ENCODE assay signal across 9 cellular contexts in the genomic region with DNA sequence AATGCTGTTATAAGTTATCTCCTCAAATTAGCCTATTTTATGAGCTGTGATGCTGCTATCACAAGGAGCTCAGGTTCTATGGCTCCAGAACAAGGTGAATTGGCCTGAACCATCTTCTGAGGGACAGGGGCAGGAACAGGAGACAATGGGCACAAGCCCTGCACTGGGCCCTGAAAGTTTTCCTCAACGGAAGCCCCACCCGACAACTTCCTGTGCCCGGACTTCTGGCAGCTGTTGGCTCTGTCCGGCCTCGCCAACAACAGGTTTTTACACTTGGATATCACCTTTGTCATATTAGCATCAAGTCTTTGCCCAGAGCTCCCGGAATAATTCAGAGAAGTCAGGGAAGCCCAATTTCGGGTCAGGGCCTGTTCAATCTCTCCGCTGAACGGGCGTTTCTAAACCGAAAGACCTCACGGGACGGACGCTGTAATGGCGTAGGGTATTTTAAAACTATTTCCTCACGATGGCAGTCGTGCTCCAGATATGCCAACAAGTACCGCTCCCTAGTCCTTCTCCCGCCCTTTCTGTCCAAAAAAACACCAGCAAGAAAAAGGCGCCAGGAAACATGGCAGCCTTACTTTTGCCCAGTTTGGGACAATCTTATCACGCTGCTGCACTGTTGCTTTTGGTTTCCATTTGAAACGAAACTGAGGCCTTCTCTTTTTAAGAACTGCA.
A peak's percentile ranks its signal among the peaks of the same experiment; 100 is the strongest.
DNase-seq lines count a peak whose midpoint lies in the region; ATAC-seq and TF ChIP-seq lines count a peak whose summit lies in the region.
"Had no signal": no experiment of that assay in that cellular context is flagged by ENCODE, and none has a peak within 500 bp of the region (broad histone marks: within the 10 kb centered on the region; RNA-seq: fewer than 3 reads in every experiment).

No MANE protein-coding gene starts in this region.

- H3K36me3 ChIP-seq in fibroblast of lung (ENCODE audit: control insufficient read depth, insufficient read depth, low read length) (no peaks in the 10 kb centered on the region), stomach smooth muscle (ENCODE audit: control insufficient read depth in 2 of 2, insufficient read depth in 2 of 2, low read length in 2 of 2) (no peaks in the 10 kb centered on the region)

- peaks cover 9% of the 10 kb centered on the region for H3K4me1 Mint-ChIP-seq in activated naive CD8-positive, alpha-beta T cell (ENCODE audit: low read depth)
- H3K4me1 Mint-ChIP-seq in activated naive CD8-positive, alpha-beta T cell treated with anti-CD3 and anti-CD28 coated beads, Interleukin-2, amount 50 U/mL, for 24 hours: peaks cover 22% of the 10 kb centered on the region
- H3K4me1 Mint-ChIP-seq: neural crest cell had no signal

- H3K9me3 Mint-ChIP-seq in activated naive CD8-positive, alpha-beta T cell (ENCODE audit: low read depth): no peaks in the 10 kb centered on the region
- H3K9me3 Mint-ChIP-seq in activated naive CD8-positive, alpha-beta T cell treated with anti-CD3 and anti-CD28 coated beads, Interleukin-2, amount 50 U/mL, for 24 hours: no peaks in the 10 kb centered on the region

- TF ChIP-seq CTCF in fibroblast of lung (conservative IDR thresholded peaks at IDR 0.05 in 1 of 2, IDR thresholded peaks at IDR 0.05 in 1 of 2; ENCODE audit: low read depth in 1 of 2, low read length in 2 of 2): no peak

- H3K4me2 ChIP-seq in fibroblast of lung (ENCODE audit: extremely low read depth, insufficient read depth, low read length): peak overlapping the region; percentile 78

- peak overlapping the region; percentile 28 for H3K27ac Mint-ChIP-seq in activated naive CD8-positive, alpha-beta T cell
- no peak overlapping the region for H3K27ac Mint-ChIP-seq in activated naive CD8-positive, alpha-beta T cell treated with anti-CD3 and anti-CD28 coated beads, Interleukin-2, amount 50 U/mL, for 24 hours

- ATAC-seq in activated naive CD8-positive, alpha-beta T cell treated with anti-CD3 and anti-CD28 coated beads, Interleukin-2, amount 50 U/mL, for 24 hours: no peak
- ATAC-seq in GM21367 (IDR thresholded peaks at IDR 0.05; ENCODE audit: unreplicated experiment): no peak

- no peaks in the 10 kb centered on the region for H3K27me3 Mint-ChIP-seq in activated naive CD8-positive, alpha-beta T cell
- no peaks in the 10 kb centered on the region for H3K27me3 Mint-ChIP-seq in activated naive CD8-positive, alpha-beta T cell treated with anti-CD3 and anti-CD28 coated beads, Interleukin-2, amount 50 U/mL, for 24 hours

- no peak for DNase-seq in activated naive CD8-positive, alpha-beta T cell treated with anti-CD3 and anti-CD28 coated beads, Interleukin-2, amount 50 U/mL, for 24 hours
- DNase-seq in NOMO-1 treated with dmso at 0.1 percent for 144 hours (lab: John Stamatoyannopoulos, UW; ENCODE audit: unreplicated experiment) (peak; percentile 45), fibroblast of lung (ENCODE audit: low read depth in 2 of 2) (peak in 1 of 2 donors; percentile 66), HuH-7 (ENCODE audit: low spot score) (no peak), AG20443 (ENCODE audit: low spot score) (no peak)

- no peaks in the 10 kb centered on the region for H4K20me1 ChIP-seq in fibroblast of lung (ENCODE audit: control insufficient read depth, extremely low read depth, insufficient read depth, low read length)

- no peak overlapping the region for H3K9ac ChIP-seq in fibroblast of lung (ENCODE audit: insufficient read depth, low read length)
- peak overlapping the region in 1 of 2 donors; percentile 89 for H3K9ac ChIP-seq in stomach smooth muscle (ENCODE audit: low read length in 2 of 2)

- no peaks in the 10 kb centered on the region for H3K36me3 Mint-ChIP-seq in activated naive CD8-positive, alpha-beta T cell
- no peaks in the 10 kb centered on the region for H3K36me3 Mint-ChIP-seq in activated naive CD8-positive, alpha-beta T cell treated with anti-CD3 and anti-CD28 coated beads, Interleukin-2, amount 50 U/mL, for 24 hours (ENCODE audit: low read depth)

- H3K4me3 Mint-ChIP-seq in activated naive CD8-positive, alpha-beta T cell: no peak overlapping the region
- no peak overlapping the region for H3K4me3 Mint-ChIP-seq in activated naive CD8-positive, alpha-beta T cell treated with anti-CD3 and anti-CD28 coated beads, Interleukin-2, amount 50 U/mL, for 24 hours
- H3K4me3 Mint-ChIP-seq: neural crest cell had no signal

- H3K4me3 ChIP-seq in fibroblast of lung (replicated peaks in 1 of 4; ENCODE audit: control extremely low read depth in 1 of 4, insufficient read depth in 1 of 4, low read depth in 3 of 4, low read length in 4 of 4) (peak overlapping the region in 2 of 4 experiments; percentile 41 to 49), stomach smooth muscle (ENCODE audit: low read length in 2 of 2) (peak overlapping the region in 1 of 2 donors; percentile 75)

- no peaks in the 10 kb centered on the region for H3K79me2 ChIP-seq in fibroblast of lung (ENCODE audit: control insufficient read depth, insufficient read depth, low read length)

- H3K9me3 ChIP-seq in fibroblast of lung (ENCODE audit: control insufficient read depth, insufficient read depth, low read depth, low read length) (no peaks in the 10 kb centered on the region), stomach smooth muscle (ENCODE audit: control insufficient read depth in 2 of 2, low read length in 2 of 2) (no peaks in the 10 kb centered on the region)

- H3K27me3 ChIP-seq in fibroblast of lung (ENCODE audit: control insufficient read depth, insufficient read depth, low read length) (no peaks in the 10 kb centered on the region), stomach smooth muscle (ENCODE audit: control insufficient read depth in 1 of 2, insufficient read depth in 2 of 2, low read length in 2 of 2) (no peaks in the 10 kb centered on the region)

- H3K27ac ChIP-seq in fibroblast of lung (ENCODE audit: insufficient read depth, low read length) (peak overlapping the region; percentile 82), stomach smooth muscle (ENCODE audit: low read length) (peak overlapping the region; percentile 87)

- H3K4me1 ChIP-seq in fibroblast of lung (ENCODE audit: control insufficient read depth, extremely low read depth, insufficient read depth, low read length) (no peaks in the 10 kb centered on the region), stomach smooth muscle (ENCODE audit: control insufficient read depth, insufficient read depth, low read length) (peaks cover 3% of the 10 kb centered on the region)

- H2AFZ ChIP-seq in fibroblast of lung (ENCODE audit: low read length): peak overlapping the region; percentile 57
